In the genomic region with DNA sequence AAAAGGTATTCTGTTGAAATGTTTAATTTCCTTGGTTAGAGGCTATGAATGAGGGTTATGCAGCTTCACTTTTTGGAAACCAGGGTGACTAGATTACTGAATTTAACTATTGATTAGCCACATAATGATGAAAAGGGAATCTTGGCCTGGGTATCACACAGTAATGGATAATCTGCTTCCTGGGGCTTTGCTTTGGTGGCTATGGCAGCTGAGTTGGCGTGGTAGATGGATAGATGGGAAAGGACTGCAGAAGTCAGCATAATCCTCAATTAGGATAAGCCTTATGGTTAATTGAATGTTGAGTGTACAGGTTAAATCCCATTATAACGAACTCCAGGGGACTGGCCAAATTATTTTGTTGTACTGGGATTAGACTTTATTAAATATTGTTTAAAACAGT, we compare ENCODE assay signal across 15 cellular contexts. TPM values are rescaled to one million over a fixed set of nuclear protein-coding genes. Genes with fewer than 3 reads are reported as not detected.
DNase-seq lines count a peak whose midpoint lies in the region; ATAC-seq and TF ChIP-seq lines count a peak whose summit lies in the region.
"Had no signal": no experiment of that assay in that cellular context is flagged by ENCODE, and none has a peak within 500 bp of the region (broad histone marks: within the 10 kb centered on the region; RNA-seq: fewer than 3 reads in every experiment).

No MANE protein-coding gene starts in this region.

- H3K27ac ChIP-seq in effector memory CD4-positive, alpha-beta T cell (ENCODE audit: insufficient read depth, low read length, poor library complexity, severe bottlenecking) = no peak overlapping the region
- H3K27ac ChIP-seq: ovary had no signal

- no peak for ATAC-seq in activated T-cell treated with anti-CD3 and anti-CD28 coated beads, Interleukin-2, amount 50 U/mL, for 4 hours
- ATAC-seq in omental fat pad (ENCODE audit: low FRiP score) = no peak
- ATAC-seq: Right ventricle myocardium inferior had no signal

- peaks cover 22% of the 10 kb centered on the region for H3K4me1 ChIP-seq in effector memory CD4-positive, alpha-beta T cell (ENCODE audit: control insufficient read depth, insufficient read depth, low read length, poor library complexity, severe bottlenecking)

- H3K4me1 Mint-ChIP-seq in activated T-cell treated with anti-CD3 and anti-CD28 coated beads, Interleukin-2, amount 50 U/mL, for 4 hours (ENCODE audit: low read depth) = peaks cover 66% of the 10 kb centered on the region
- H3K4me1 Mint-ChIP-seq in IgD-negative memory B cell (peaks cover 54% of the 10 kb centered on the region in 3 donors), neural crest cell (peaks cover 58% of the 10 kb centered on the region)
- peaks cover 68% of the 10 kb centered on the region for H3K4me1 Mint-ChIP-seq in activated CD4-positive, alpha-beta memory T cell treated with anti-CD3 and anti-CD28 coated beads, Interleukin-2, amount 10 ng/mL, durations not matched to agents 7 days and 5 days

- POLR2A ChIA-PET in activated CD4-positive, alpha-beta memory T cell treated with anti-CD3 and anti-CD28 coated beads, Interleukin-2, amount 10 ng/mL, durations not matched to agents 7 days and 5 days (lab: Charles Lee) = interaction anchor here (14.4 kb wide), 1 partner anchor 20 kb away, joined by 351 read pairs; no protein-coding TSS in a partner anchor

- no peaks in the 10 kb centered on the region for H3K27me3 Mint-ChIP-seq in activated T-cell treated with anti-CD3 and anti-CD28 coated beads, Interleukin-2, amount 50 U/mL, for 4 hours (ENCODE audit: low read depth)
- H3K27me3 Mint-ChIP-seq in IgD-negative memory B cell (no peaks in the 10 kb centered on the region), neural crest cell (ENCODE audit: low read depth) (no peaks in the 10 kb centered on the region)
- H3K27me3 Mint-ChIP-seq in activated CD4-positive, alpha-beta memory T cell treated with anti-CD3 and anti-CD28 coated beads, Interleukin-2, amount 10 ng/mL, durations not matched to agents 7 days and 5 days = no peaks in the 10 kb centered on the region

- CTCF ChIA-PET in activated CD4-positive, alpha-beta memory T cell treated with anti-CD3 and anti-CD28 coated beads, Interleukin-2, amount 10 ng/mL, durations not matched to agents 7 days and 5 days (lab: Charles Lee) = interaction anchor here (0.9 to 1.4 kb wide), 2 partner anchors 13 to 114 kb away, joined by 3 to 7 read pairs; no protein-coding TSS in a partner anchor

- peaks cover 25% of the 10 kb centered on the region for H3K36me3 Mint-ChIP-seq in activated T-cell treated with anti-CD3 and anti-CD28 coated beads, Interleukin-2, amount 50 U/mL, for 4 hours (ENCODE audit: insufficient read depth)
- H3K36me3 Mint-ChIP-seq in IgD-negative memory B cell = peaks cover 12% of the 10 kb centered on the region
- peaks cover 50% of the 10 kb centered on the region for H3K36me3 Mint-ChIP-seq in activated CD4-positive, alpha-beta memory T cell treated with anti-CD3 and anti-CD28 coated beads, Interleukin-2, amount 10 ng/mL, durations not matched to agents 7 days and 5 days (ENCODE audit: low read depth)
- H3K36me3 Mint-ChIP-seq in neural crest cell (ENCODE audit: low read depth) = no peaks in the 10 kb centered on the region

- H3K4me3 Mint-ChIP-seq in activated T-cell treated with anti-CD3 and anti-CD28 coated beads, Interleukin-2, amount 50 U/mL, for 4 hours = peak overlapping the region; percentile 65
- H3K4me3 Mint-ChIP-seq in IgD-negative memory B cell = peak overlapping the region; percentile 44 to 93 (median 82)
- no peak overlapping the region for H3K4me3 Mint-ChIP-seq in activated CD4-positive, alpha-beta memory T cell treated with anti-CD3 and anti-CD28 coated beads, Interleukin-2, amount 10 ng/mL, durations not matched to agents 7 days and 5 days
- peak overlapping the region; percentile 6 for H3K4me3 Mint-ChIP-seq in neural crest cell

- H3K27me3 ChIP-seq in effector memory CD4-positive, alpha-beta T cell (replicated peaks; ENCODE audit: control insufficient read depth, insufficient read depth, low read length, poor library complexity, severe bottlenecking) = no peaks in the 10 kb centered on the region
- H3K27me3 ChIP-seq: ovary had no signal

- TF ChIP-seq CTCF in neural crest cell (conservative IDR thresholded peaks at IDR 0.05) (no peak), omental fat pad (IDR thresholded peaks at IDR 0.05) (no peak)

- no peaks in the 10 kb centered on the region for H3K9me3 Mint-ChIP-seq in activated T-cell treated with anti-CD3 and anti-CD28 coated beads, Interleukin-2, amount 50 U/mL, for 4 hours
- H3K9me3 Mint-ChIP-seq in IgD-negative memory B cell = no peaks in the 10 kb centered on the region
- no peaks in the 10 kb centered on the region for H3K9me3 Mint-ChIP-seq in activated CD4-positive, alpha-beta memory T cell treated with anti-CD3 and anti-CD28 coated beads, Interleukin-2, amount 10 ng/mL, durations not matched to agents 7 days and 5 days
- no peaks in the 10 kb centered on the region for H3K9me3 Mint-ChIP-seq in neural crest cell

- H3K27ac Mint-ChIP-seq in IgD-negative memory B cell = peak overlapping the region; percentile 55 to 91 (median 83)
- H3K27ac Mint-ChIP-seq in activated CD4-positive, alpha-beta memory T cell treated with anti-CD3 and anti-CD28 coated beads, Interleukin-2, amount 10 ng/mL, durations not matched to agents 7 days and 5 days = peak overlapping the region; percentile 13
- no peak overlapping the region for H3K27ac Mint-ChIP-seq in neural crest cell (ENCODE audit: unreplicated experiment)

- H3K9me3 ChIP-seq in effector memory CD4-positive, alpha-beta T cell (ENCODE audit: control insufficient read depth, low read length) = no peaks in the 10 kb centered on the region
- H3K9me3 ChIP-seq: ovary had no signal

- no peaks in the 10 kb centered on the region for H3K36me3 ChIP-seq in effector memory CD4-positive, alpha-beta T cell (ENCODE audit: control insufficient read depth, insufficient read depth, low read length)
- H3K36me3 ChIP-seq: ovary had no signal

- no peak for DNase-seq in activated T-cell treated with anti-CD3 and anti-CD28 coated beads, Interleukin-2, amount 50 U/mL, for 4 hours
- DNase-seq in activated T-cell treated with anti-CD3 and anti-CD28 coated beads, Interleukin-2, amount 50 U/mL, for 1 hour = no peak
- no peak for DNase-seq in activated CD4-positive, alpha-beta memory T cell treated with anti-CD3 and anti-CD28 coated beads, Interleukin-2, amount 10 ng/mL, durations not matched to agents 7 days and 5 days
- DNase-seq in neural crest cell (ENCODE audit: low read depth, low spot score) (no peak), omental fat pad (ENCODE audit: low spot score) (no peak), NCI-H1930 (lab: John Stamatoyannopoulos, UW) (no peak)
- DNase-seq in effector memory CD4-positive, alpha-beta T cell = no peak
- DNase-seq: amniotic stem cell, islet precursor cell, NCI-H1694, NCI-H69, ovary, small intestine had no signal

- no peak overlapping the region for H3K4me3 ChIP-seq in effector memory CD4-positive, alpha-beta T cell (ENCODE audit: insufficient read depth, low read depth, low read length, poor library complexity, severe bottlenecking)
- H3K4me3 ChIP-seq: ovary had no signal

RNA-seq across cellular contexts. Expression of a gene that starts 5.2 kb away (rescaled TPM):
- total RNA-seq in activated T-cell treated with anti-CD3 and anti-CD28 coated beads, Interleukin-2, amount 50 U/mL, for 4 hours = 100 to 1,000 TPM; 103 to 121 (median 118) TPM
- polyA plus RNA-seq in IgD-negative memory B cell = 64.7 TPM
- 10 to 100 TPM; 81.0 to 83.1 TPM for total RNA-seq in activated CD4-positive, alpha-beta memory T cell treated with anti-CD3 and anti-CD28 coated beads, Interleukin-2, amount 10 ng/mL, durations not matched to agents 7 days and 5 days
- total RNA-seq in neural crest cell = 23.9 and 25.7 TPM in 2 replicates
- 10 to 100 TPM; 33.7 to 70.6 (median 43.7) TPM for total RNA-seq in omental fat pad
